In genomic region chr7:39623312-39624201, GRCh38 we compare ENCODE assay signal across 8 cellular contexts. TPM values are rescaled to one million over a fixed set of nuclear protein-coding genes. Genes with fewer than 3 reads are reported as not detected.
DNase-seq lines count a peak whose midpoint lies in the region; ATAC-seq, FAIRE-seq and TF ChIP-seq lines count a peak whose summit lies in the region.

RALA (plus strand) TSS chr7:39623572; CDS start chr7:39686668, 63,096 bp downstream.

- no peaks in the 10 kb centered on the region for H3K9me3 ChIP-seq in trophoblast cell (ENCODE audit: insufficient read depth, low read depth, low read length)
- no peaks in the 10 kb centered on the region for H3K9me3 ChIP-seq in tibial nerve

- FAIRE-seq in GM12891 (lab: Jason Lieb, UNC), result peak; percentile 83

- H3K27ac ChIP-seq in adipose tissue (ENCODE audit: low read depth, low read length) (peak within 1 kb of the TSS; percentile 28), trophoblast cell (ENCODE audit: low read depth, low read length) (peak within 1 kb of the TSS; percentile 91), tibial nerve (peak within 1 kb of the TSS; percentile 73 to 96 (median 88))

- peak within 1 kb of the TSS; percentile 95 for H3K9ac ChIP-seq in trophoblast cell (ENCODE audit: low read length)

- H3K27ac Mint-ChIP-seq in T-cell, result peak within 1 kb of the TSS; percentile 95 to 96

- H3K4me1 ChIP-seq in trophoblast cell (ENCODE audit: control insufficient read depth in 1 of 2, insufficient read depth in 2 of 2, low read length in 2 of 2), result peaks cover 0 to 6% of the 10 kb centered on the region in 2 experiments
- H3K4me1 ChIP-seq in tibial nerve, result peaks cover 0 to 51% (median 19%) of the 10 kb centered on the region in 4 donors

- peak; percentile 93 for ATAC-seq in HG02763 (IDR thresholded peaks at IDR 0.05; ENCODE audit: unreplicated experiment)
- peak; percentile 94 to 96 (median 94) for ATAC-seq in T-cell (replicated peaks in 1 of 4)

- 0 to 1% (median 0%) methylated on average over 90 to 100 of the region's 100 CpGs for WGBS in adipose tissue, 3 donors
- WGBS in trophoblast cell (ENCODE audit: extremely low coverage, insufficient coverage, insufficient read length), result no CpG with 5 or more reads among the region's 100 CpGs
- WGBS in tibial nerve, 2 donors, result 1% methylated on average over 55 to 65 of the region's 100 CpGs

- peak within 1 kb of the TSS; percentile 94 for H4K12ac ChIP-seq in trophoblast cell (ENCODE audit: low read depth, low read length)

- intact Hi-C loops in cardiac septum (cut with DNase I), result no loop called here

- H3K4me3 ChIP-seq in trophoblast cell (ENCODE audit: low read depth, low read length) (peak within 1 kb of the TSS; percentile 98), tibial nerve (peak within 1 kb of the TSS; percentile 75 to 94 (median 88))

- peak within 1 kb of the TSS; percentile 95 for H4K91ac ChIP-seq in trophoblast cell (ENCODE audit: low read depth, low read length)

- H3K4me2 ChIP-seq in trophoblast cell (ENCODE audit: low read length), result peak within 1 kb of the TSS; percentile 98

- no peaks in the 10 kb centered on the region for H3K9me3 Mint-ChIP-seq in T-cell

- H3K27me3 Mint-ChIP-seq in T-cell, result no peaks in the 10 kb centered on the region

- TF ChIP-seq CTCF in tibial nerve (IDR thresholded peaks at IDR 0.05), result peak in 3 of 5 experiments; percentile 6 to 25 (median 14)

- peaks cover 10% of the 10 kb centered on the region for H3K36me3 Mint-ChIP-seq in T-cell

- H3K27me3 ChIP-seq in trophoblast cell (ENCODE audit: insufficient read depth, low read length) (no peaks in the 10 kb centered on the region), tibial nerve (no peaks in the 10 kb centered on the region)

- peak; percentile 49 to 86 for TF ChIP-seq EP300 in tibial nerve (IDR thresholded peaks at IDR 0.05)

- CTCF ChIA-PET in T-cell (lab: Charles Lee), result interaction anchor here (0.6 to 5.5 kb wide), 8 partner anchors 15 to 123 kb away, joined by 3 to 31 read pairs (median 4); no protein-coding TSS in a partner anchor

- H2AFZ ChIP-seq in trophoblast cell (ENCODE audit: insufficient read depth, low read length, poor library complexity), result peak within 1 kb of the TSS; percentile 100

- peaks cover 54 to 56% (median 55%) of the 10 kb centered on the region in 3 donors for H3K4me1 Mint-ChIP-seq in T-cell

- H3K4ac ChIP-seq in trophoblast cell (ENCODE audit: low read depth, low read length), result peak within 1 kb of the TSS; percentile 93

- peak within 1 kb of the TSS; percentile 93 for H2AK5ac ChIP-seq in trophoblast cell (ENCODE audit: low read length)

- peak within 1 kb of the TSS; percentile 94 for H2BK120ac ChIP-seq in trophoblast cell (ENCODE audit: insufficient read depth, low read length, poor library complexity)

- peak within 1 kb of the TSS; percentile 94 to 99 (median 99) for H3K4me3 Mint-ChIP-seq in T-cell

- DNase-seq in GM12891 (ENCODE audit: insufficient read length, low spot score), result peak; percentile 86
- DNase-seq in NCI-H1417 treated with DMSO at 0.1 percent for 48 hours (lab: John Stamatoyannopoulos, UW), result peak; percentile 58
- DNase-seq in T-cell, result peak; percentile 77 to 93 (median 88)
- peak; percentile 97 for DNase-seq in cardiac septum (ENCODE audit: low spot score)
- DNase-seq in trophoblast cell, result peak; percentile 89 to 92
- peak; percentile 79 to 83 for DNase-seq in tibial nerve (ENCODE audit: low spot score in 2 of 2)

- H3K79me1 ChIP-seq in trophoblast cell (ENCODE audit: low read length), result peaks cover 13% of the 10 kb centered on the region

- POLR2A ChIA-PET in T-cell (lab: Charles Lee), result no interaction called here

- peak within 1 kb of the TSS; percentile 38 for H2BK12ac ChIP-seq in trophoblast cell (ENCODE audit: low read length)

- peaks cover 19% of the 10 kb centered on the region for H3K79me2 ChIP-seq in trophoblast cell (ENCODE audit: control insufficient read depth, insufficient read depth, low read length, poor library complexity)

- peak within 1 kb of the TSS; percentile 96 for H3K14ac ChIP-seq in trophoblast cell (ENCODE audit: low read length)

- H4K8ac ChIP-seq in trophoblast cell (ENCODE audit: low read depth, low read length), result peak within 1 kb of the TSS; percentile 98

- H3K36me3 ChIP-seq in trophoblast cell (ENCODE audit: control insufficient read depth in 1 of 2, insufficient read depth in 2 of 2, low read length in 2 of 2) (no peaks in the 10 kb centered on the region), tibial nerve (no peaks in the 10 kb centered on the region)

- no peak within 1 kb of the TSS for H3K23ac ChIP-seq in trophoblast cell (ENCODE audit: low read length)

- H2BK5ac ChIP-seq in trophoblast cell (ENCODE audit: low read depth, low read length, poor library complexity), result peak within 1 kb of the TSS; percentile 90

- TF ChIP-seq POLR2A in GM12891 (IDR thresholded peaks at IDR 0.05; ENCODE audit: low read depth, low read length) (peak; percentile 91), tibial nerve (IDR thresholded peaks at IDR 0.05) (peak; percentile 26 to 87)

- H3K18ac ChIP-seq in trophoblast cell (ENCODE audit: low read length), result peak within 1 kb of the TSS; percentile 96

TF ChIP-seq in GM12891, 5 proteins besides CTCF, POLR2A, EP300 and RAD21:
- TF ChIP-seq PAX5 (IDR thresholded peaks at IDR 0.05; ENCODE audit: insufficient read depth, low read length, severe bottlenecking), result no peak
- TF ChIP-seq SPI1 (IDR thresholded peaks at IDR 0.05; ENCODE audit: low read depth, low read length), result 0 out of 2 replicates have a peak, but pooled peaks have one; percentile 8
- peak; percentile 78 for TF ChIP-seq POLR2AphosphoS5 (IDR thresholded peaks at IDR 0.05; ENCODE audit: low read depth, low read length)
- peak; percentile 78 for TF ChIP-seq TAF1 (IDR thresholded peaks at IDR 0.05; ENCODE audit: low read depth, low read length)
- peak; percentile 16; the same call in 1 of the 2 replicates for TF ChIP-seq POU2F2 (IDR thresholded peaks at IDR 0.05; ENCODE audit: low read depth, low read length)
TF ChIP-seq in GM12891: peak in this region for 4.

RNA-seq across cellular contexts. Expression of gene RALA, which starts in this region (rescaled TPM):
- 16.3 TPM for polyA plus RNA-seq in GM12891 (2012; ENCODE audit: low read depth, missing spikeins)
- total RNA-seq in T-cell (10 to 100 TPM; 24.4 to 49.8 (median 36.7) TPM), cardiac septum (20.7 TPM), tibial nerve (10 to 100 TPM; 16.7 to 38.2 (median 23.9) TPM)
- 10 to 100 TPM in 2 of 3 donors, 1 to 10 TPM in 1; 9.6 to 29.9 (median 23.6) TPM for polyA plus RNA-seq in adipose tissue
- polyA plus RNA-seq in trophoblast cell (2013), result 42.3 and 43.6 TPM in 2 replicates

Comparison
In these comparisons a context has a peak if more than half of its experiments do, and no peak if none do; other contexts are left out.
1. Peak in every context shown above with its lines: DNase-seq, ATAC-seq, H3K4me3 ChIP-seq and H3K27ac ChIP-seq.
2. H3K27ac ChIP-seq: peak in every context shown above with its lines; median percentile 91 in trophoblast cell; 88 in tibial nerve; 28 in adipose tissue.